Comparison of ENCODE assay signal across 1 cellular context in genomic region chr22:41302016-41302767, GRCh38.
A peak's percentile ranks its signal among the peaks of the same experiment; 100 is the strongest.
TF ChIP-seq lines count a peak whose summit lies in the region.

No MANE protein-coding gene starts in this region.

TF ChIP-seq in HEK293, 187 proteins besides CTCF, POLR2A, EP300 and RAD21 (continued from another document):
- TF ChIP-seq, protein P1, sequence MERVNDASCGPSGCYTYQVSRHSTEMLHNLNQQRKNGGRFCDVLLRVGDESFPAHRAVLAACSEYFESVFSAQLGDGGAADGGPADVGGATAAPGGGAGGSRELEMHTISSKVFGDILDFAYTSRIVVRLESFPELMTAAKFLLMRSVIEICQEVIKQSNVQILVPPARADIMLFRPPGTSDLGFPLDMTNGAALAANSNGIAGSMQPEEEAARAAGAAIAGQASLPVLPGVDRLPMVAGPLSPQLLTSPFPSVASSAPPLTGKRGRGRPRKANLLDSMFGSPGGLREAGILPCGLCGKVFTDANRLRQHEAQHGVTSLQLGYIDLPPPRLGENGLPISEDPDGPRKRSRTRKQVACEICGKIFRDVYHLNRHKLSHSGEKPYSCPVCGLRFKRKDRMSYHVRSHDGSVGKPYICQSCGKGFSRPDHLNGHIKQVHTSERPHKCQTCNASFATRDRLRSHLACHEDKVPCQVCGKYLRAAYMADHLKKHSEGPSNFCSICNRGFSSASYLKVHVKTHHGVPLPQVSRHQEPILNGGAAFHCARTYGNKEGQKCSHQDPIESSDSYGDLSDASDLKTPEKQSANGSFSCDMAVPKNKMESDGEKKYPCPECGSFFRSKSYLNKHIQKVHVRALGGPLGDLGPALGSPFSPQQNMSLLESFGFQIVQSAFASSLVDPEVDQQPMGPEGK (tag by site-specific recombination; IDR thresholded peaks at IDR 0.05): peak; percentile 46; the same call in 1 of the 2 replicates
- TF ChIP-seq, protein P2, sequence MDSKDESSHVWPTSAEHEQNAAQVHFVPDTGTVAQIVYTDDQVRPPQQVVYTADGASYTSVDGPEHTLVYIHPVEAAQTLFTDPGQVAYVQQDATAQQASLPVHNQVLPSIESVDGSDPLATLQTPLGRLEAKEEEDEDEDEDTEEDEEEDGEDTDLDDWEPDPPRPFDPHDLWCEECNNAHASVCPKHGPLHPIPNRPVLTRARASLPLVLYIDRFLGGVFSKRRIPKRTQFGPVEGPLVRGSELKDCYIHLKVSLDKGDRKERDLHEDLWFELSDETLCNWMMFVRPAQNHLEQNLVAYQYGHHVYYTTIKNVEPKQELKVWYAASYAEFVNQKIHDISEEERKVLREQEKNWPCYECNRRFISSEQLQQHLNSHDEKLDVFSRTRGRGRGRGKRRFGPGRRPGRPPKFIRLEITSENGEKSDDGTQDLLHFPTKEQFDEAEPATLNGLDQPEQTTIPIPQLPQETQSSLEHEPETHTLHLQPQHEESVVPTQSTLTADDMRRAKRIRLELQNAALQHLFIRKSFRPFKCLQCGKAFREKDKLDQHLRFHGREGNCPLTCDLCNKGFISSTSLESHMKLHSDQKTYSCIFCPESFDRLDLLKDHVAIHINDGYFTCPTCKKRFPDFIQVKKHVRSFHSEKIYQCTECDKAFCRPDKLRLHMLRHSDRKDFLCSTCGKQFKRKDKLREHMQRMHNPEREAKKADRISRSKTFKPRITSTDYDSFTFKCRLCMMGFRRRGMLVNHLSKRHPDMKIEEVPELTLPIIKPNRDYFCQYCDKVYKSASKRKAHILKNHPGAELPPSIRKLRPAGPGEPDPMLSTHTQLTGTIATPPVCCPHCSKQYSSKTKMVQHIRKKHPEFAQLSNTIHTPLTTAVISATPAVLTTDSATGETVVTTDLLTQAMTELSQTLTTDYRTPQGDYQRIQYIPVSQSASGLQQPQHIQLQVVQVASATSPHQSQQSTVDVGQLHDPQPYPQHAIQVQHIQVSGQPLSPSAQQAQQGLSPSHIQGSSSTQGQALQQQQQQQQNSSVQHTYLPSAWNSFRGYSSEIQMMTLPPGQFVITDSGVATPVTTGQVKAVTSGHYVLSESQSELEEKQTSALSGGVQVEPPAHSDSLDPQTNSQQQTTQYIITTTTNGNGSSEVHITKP (tag by site-specific recombination; IDR thresholded peaks at IDR 0.05): 0 out of 2 replicates have a peak, but pooled peaks have one; percentile 12
- TF ChIP-seq, protein P3, sequence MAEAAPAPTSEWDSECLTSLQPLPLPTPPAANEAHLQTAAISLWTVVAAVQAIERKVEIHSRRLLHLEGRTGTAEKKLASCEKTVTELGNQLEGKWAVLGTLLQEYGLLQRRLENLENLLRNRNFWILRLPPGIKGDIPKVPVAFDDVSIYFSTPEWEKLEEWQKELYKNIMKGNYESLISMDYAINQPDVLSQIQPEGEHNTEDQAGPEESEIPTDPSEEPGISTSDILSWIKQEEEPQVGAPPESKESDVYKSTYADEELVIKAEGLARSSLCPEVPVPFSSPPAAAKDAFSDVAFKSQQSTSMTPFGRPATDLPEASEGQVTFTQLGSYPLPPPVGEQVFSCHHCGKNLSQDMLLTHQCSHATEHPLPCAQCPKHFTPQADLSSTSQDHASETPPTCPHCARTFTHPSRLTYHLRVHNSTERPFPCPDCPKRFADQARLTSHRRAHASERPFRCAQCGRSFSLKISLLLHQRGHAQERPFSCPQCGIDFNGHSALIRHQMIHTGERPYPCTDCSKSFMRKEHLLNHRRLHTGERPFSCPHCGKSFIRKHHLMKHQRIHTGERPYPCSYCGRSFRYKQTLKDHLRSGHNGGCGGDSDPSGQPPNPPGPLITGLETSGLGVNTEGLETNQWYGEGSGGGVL (tag by site-specific recombination; IDR thresholded peaks at IDR 0.05): peak; percentile 62; the same call in 1 of the 2 replicates
- peak; percentile 70 for TF ChIP-seq KLF9 (tag by site-specific recombination; IDR thresholded peaks at IDR 0.05; ENCODE audit: low read depth)
- no peak for TF ChIP-seq KLF8 (tag by site-specific recombination; IDR thresholded peaks at IDR 0.05)
- TF ChIP-seq GLIS1 (tag by site-specific recombination; IDR thresholded peaks at IDR 0.05): peak; percentile 87
- TF ChIP-seq ZBTB8A (tag by site-specific recombination; IDR thresholded peaks at IDR 0.05): peak; percentile 19; the same call in 1 of the 2 replicates
- TF ChIP-seq ZNF529 (tag by site-specific recombination; IDR thresholded peaks at IDR 0.05; ENCODE audit: insufficient replicate concordance): no peak
- peak; percentile 71 for TF ChIP-seq PRDM1 (tag by site-specific recombination; IDR thresholded peaks at IDR 0.05)
TF ChIP-seq in HEK293: peak in this region for 11.
